Comparison of ENCODE assay signal across 8 cellular contexts in the genomic region with DNA sequence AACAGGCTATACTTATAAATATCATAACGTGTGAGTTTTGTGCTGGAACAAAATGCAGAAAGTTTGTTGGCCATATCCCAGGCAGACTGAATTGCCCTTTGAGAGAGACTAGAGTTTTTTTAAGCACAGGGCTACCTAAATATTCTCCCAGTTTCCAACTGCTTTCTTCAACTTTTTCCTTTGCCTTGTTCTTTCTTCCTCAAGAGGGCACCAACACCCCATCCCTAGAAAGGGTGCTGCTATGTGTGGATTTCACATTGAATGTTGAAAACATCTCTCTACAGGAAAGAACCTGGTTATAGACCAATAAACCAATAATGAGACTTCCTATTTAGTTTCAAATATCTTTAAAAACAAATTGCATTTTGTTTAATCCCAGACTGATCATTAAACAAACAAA.
A peak's percentile ranks its signal among the peaks of the same experiment; 100 is the strongest.
DNase-seq lines count a peak whose midpoint lies in the region; FAIRE-seq and TF ChIP-seq lines count a peak whose summit lies in the region.

No MANE protein-coding gene starts in this region.

- POLR2A ChIA-PET in PC-9 (lab: Charles Lee; ENCODE audit: unreplicated experiment) = interaction anchor here (0.7 kb wide), 1 partner anchor 669 kb away, joined by 5 read pairs; no protein-coding TSS in a partner anchor

- H3K27ac ChIP-seq in PC-9 = no peak overlapping the region
- no peak overlapping the region for H3K27ac ChIP-seq in neural cell (ENCODE audit: low read length)

- H3F3A ChIP-seq in PC-9 (ENCODE audit: insufficient read depth, low read depth) = no peaks in the 10 kb centered on the region; the same call in 1 of the 2 replicates
- no peaks in the 10 kb centered on the region for H3F3A ChIP-seq in neural cell (ENCODE audit: insufficient read depth, low read length, poor library complexity, severe bottlenecking)

- H3K36me3 ChIP-seq in PC-9 (ENCODE audit: low read depth) (no peaks in the 10 kb centered on the region), neural cell (ENCODE audit: insufficient read depth, low read length) (no peaks in the 10 kb centered on the region)

- no TSS peak for BruUV-seq in PC-9 (replicated peaks; lab: Mats Ljungman, UMichigan)

- peak; percentile 55 for TF ChIP-seq CTCF in PC-9 (conservative IDR thresholded peaks at IDR 0.05)
- TF ChIP-seq CTCF in neural cell (IDR thresholded peaks at IDR 0.05; ENCODE audit: poor library complexity, severe bottlenecking) = peak; percentile 87

- CTCF ChIA-PET in PC-9 (lab: Charles Lee) = no interaction called here

- H3K4me2 ChIP-seq in PC-9 (no peak overlapping the region), neural cell (ENCODE audit: low read length) (no peak overlapping the region)

- DNase-seq in Ammon's horn (ENCODE audit: low spot score) (peak; percentile 60), H4 (ENCODE audit: low spot score) (peak; percentile 50), PC-9 (no peak), posterior vena cava (ENCODE audit: low spot score) (no peak), GM12891 (ENCODE audit: insufficient read length, low spot score) (no peak), activated gamma-delta T cell (lab: John Stamatoyannopoulos, UW) (no peak)

- no peaks in the 10 kb centered on the region for H3K9me2 ChIP-seq in PC-9 (ENCODE audit: insufficient read depth)
- no peaks in the 10 kb centered on the region for H3K9me2 ChIP-seq in neural cell (ENCODE audit: insufficient read depth, low read length)

- H3K27me3 ChIP-seq in PC-9 (ENCODE audit: insufficient read depth, low read depth) = no peaks in the 10 kb centered on the region
- H3K27me3 ChIP-seq in neural cell (ENCODE audit: insufficient read depth, low read depth, low read length) = no peaks in the 10 kb centered on the region

- H3K79me2 ChIP-seq in PC-9 (ENCODE audit: low read depth) (no peaks in the 10 kb centered on the region), neural cell (replicated peaks; ENCODE audit: insufficient read depth, low read length) (no peaks in the 10 kb centered on the region)

- no peak overlapping the region for H3K4me3 ChIP-seq in PC-9
- H3K4me3 ChIP-seq in neural cell (ENCODE audit: low read length) = no peak overlapping the region

- TF ChIP-seq EP300 in neural cell (conservative IDR thresholded peaks at IDR 0.05; ENCODE audit: poor library complexity, severe bottlenecking) = no peak

- H3K9me3 ChIP-seq in PC-9 (ENCODE audit: insufficient read depth, low read depth) (no peaks in the 10 kb centered on the region), neural cell (ENCODE audit: low read length) (no peaks in the 10 kb centered on the region)

- TF ChIP-seq POLR2A in GM12891 (IDR thresholded peaks at IDR 0.05; ENCODE audit: low read depth, low read length) = no peak

- no peaks in the 10 kb centered on the region for H3K4me1 ChIP-seq in PC-9 (replicated peaks; ENCODE audit: insufficient read depth)

- H3K9ac ChIP-seq in neural cell (ENCODE audit: low read length) = no peak overlapping the region

- H2AFZ ChIP-seq in PC-9 = no peak overlapping the region
- H2AFZ ChIP-seq in neural cell (ENCODE audit: low read depth, low read length) = no peak overlapping the region

- peak; percentile 92 for TF ChIP-seq RAD21 in neural cell (conservative IDR thresholded peaks at IDR 0.05)

- peak; percentile 96 for FAIRE-seq in endometrium (lab: Jason Lieb, UNC)
- FAIRE-seq in GM12891 (lab: Jason Lieb, UNC) = no peak

- no peaks in the 10 kb centered on the region for H4K20me1 ChIP-seq in PC-9 (ENCODE audit: insufficient read depth)
- no peaks in the 10 kb centered on the region for H4K20me1 ChIP-seq in neural cell (ENCODE audit: insufficient read depth)

- intact Hi-C loops in PC-9 (cut with micrococcal nuclease; ENCODE audit: unreplicated experiment) (loop anchor here (2.0 kb wide), 1 partner anchor 1924 kb away; no protein-coding TSS in a partner anchor), posterior vena cava (cut with DNase I) (no loop called here)

TF ChIP-seq in neural cell, 6 proteins besides CTCF, POLR2A, EP300 and RAD21:
- no peak for TF ChIP-seq EZH2 (IDR thresholded peaks at IDR 0.05; ENCODE audit: borderline replicate concordance, insufficient read depth, low read length, poor library complexity, severe bottlenecking)
- peak; percentile 83 for TF ChIP-seq SMC3 (conservative IDR thresholded peaks at IDR 0.05; ENCODE audit: poor library complexity)

TF ChIP-seq in GM12891, 5 proteins besides CTCF, POLR2A, EP300 and RAD21:
- TF ChIP-seq TAF1 (IDR thresholded peaks at IDR 0.05; ENCODE audit: low read depth, low read length) (no peak), POU2F2 (IDR thresholded peaks at IDR 0.05; ENCODE audit: low read depth, low read length) (no peak), POLR2AphosphoS5 (IDR thresholded peaks at IDR 0.05; ENCODE audit: low read depth, low read length) (no peak), PAX5 (IDR thresholded peaks at IDR 0.05; ENCODE audit: insufficient read depth, low read length, severe bottlenecking) (no peak), SPI1 (IDR thresholded peaks at IDR 0.05; ENCODE audit: low read depth, low read length) (no peak)

Comparison
In these comparisons a context has a peak if more than half of its experiments do, and no peak if none do; other contexts are left out.
1. DNase-seq: peak in Ammon's horn (single experiment) and H4 (single experiment); none in PC-9 (0 of 2), posterior vena cava (single experiment), GM12891 (single experiment) and activated gamma-delta T cell (single experiment).